Comparison of ENCODE assay signal across 8 cellular contexts in genomic region chr12:62602445-62603060, GRCh38.
DNase-seq lines count a peak whose midpoint lies in the region; ATAC-seq and TF ChIP-seq lines count a peak whose summit lies in the region.

No MANE protein-coding gene starts in this region.

- ATAC-seq in foreskin keratinocyte: peak; percentile 73

- H3K27me3 ChIP-seq in HAP-1 (ENCODE audit: low read depth) (no peaks in the 10 kb centered on the region), MG63 (no peaks in the 10 kb centered on the region), foreskin keratinocyte (no peaks in the 10 kb centered on the region), neuron (ENCODE audit: insufficient read depth, low read length) (no peaks in the 10 kb centered on the region)

- H3K4me1 ChIP-seq in ES-I3 (ENCODE audit: insufficient read depth, low read length) (peaks cover 19% of the 10 kb centered on the region; the same call in 1 of the 2 replicates), HAP-1 (peaks cover 48% of the 10 kb centered on the region), foreskin keratinocyte (peaks cover 20% of the 10 kb centered on the region), neuron (ENCODE audit: insufficient read depth, low read length) (peaks cover 30% of the 10 kb centered on the region)

- H3K27ac ChIP-seq in foreskin keratinocyte: peak overlapping the region; percentile 96

- DNase-seq in HAP-1 (ENCODE audit: low spot score in 2 of 2) (peak; percentile 86 to 91), MG63 (peak; percentile 93), SHP77 (lab: John Stamatoyannopoulos, UW) (peak; percentile 89), activated gamma-delta T cell treated with Interleukin-2 at 50 U/mL for 16 hours (peak; percentile 85), foreskin keratinocyte (peak; percentile 68 to 83), stromal cell of bone marrow (ENCODE audit: low read depth) (peak; percentile 79)

- in situ Hi-C loops in HAP-1 (cut with MboI; ENCODE audit: low sequenced_read_pairs): no loop called here

- H2AFZ ChIP-seq in neuron (ENCODE audit: low read depth, low read length): peak overlapping the region; percentile 62

- H3K36me3 ChIP-seq in ES-I3 (ENCODE audit: insufficient read depth, low read length) (no peaks in the 10 kb centered on the region), HAP-1 (replicated peaks) (no peaks in the 10 kb centered on the region), MG63 (peaks cover 32% of the 10 kb centered on the region), neuron (ENCODE audit: insufficient read depth, low read length) (no peaks in the 10 kb centered on the region)

- H3K4me3 ChIP-seq in HAP-1 (peak overlapping the region; percentile 59), MG63 (peak overlapping the region; percentile 91), neuron (ENCODE audit: low read length) (peak overlapping the region; percentile 93)

- peak overlapping the region; percentile 88 for H3K9ac ChIP-seq in ES-I3 (ENCODE audit: low read depth, low read length)

- H3K9me3 ChIP-seq in ES-I3 (ENCODE audit: control insufficient read depth, insufficient read depth, low read length): no peaks in the 10 kb centered on the region
- no peaks in the 10 kb centered on the region for H3K9me3 ChIP-seq in HAP-1
- no peaks in the 10 kb centered on the region for H3K9me3 ChIP-seq in MG63
- no peaks in the 10 kb centered on the region for H3K9me3 ChIP-seq in neuron (ENCODE audit: low read length)

- no peak for TF ChIP-seq CTCF in foreskin keratinocyte (conservative IDR thresholded peaks at IDR 0.05)

Comparison
In these comparisons a context has a peak if more than half of its experiments do, and no peak if none do; other contexts are left out.
1. Peak in every context shown above with its lines: DNase-seq, ATAC-seq, H3K4me3 ChIP-seq and H3K27ac ChIP-seq.